ENCODE assay signal across 11 cellular contexts in genomic region chr16:67396775-67397450, GRCh38. TPM values are rescaled to one million over a fixed set of nuclear protein-coding genes. Genes with fewer than 3 reads are reported as not detected.
DNase-seq lines count a peak whose midpoint lies in the region; ATAC-seq and TF ChIP-seq lines count a peak whose summit lies in the region.
"Had no signal": no experiment of that assay in that cellular context is flagged by ENCODE, and none has a peak within 500 bp of the region (broad histone marks: within the 10 kb centered on the region; RNA-seq: fewer than 3 reads in every experiment).

No MANE protein-coding gene starts in this region.

- H3K4me3 ChIP-seq in HCT116 (replicated peaks in 1 of 2; ENCODE audit: low read depth in 1 of 2, low read length in 2 of 2) (no peak overlapping the region), skeletal muscle satellite cell (ENCODE audit: low read length) (peak overlapping the region; percentile 36)
- H3K4me3 ChIP-seq: ovary had no signal

- BruUV-seq in HCT116 (replicated peaks; lab: Mats Ljungman, UMichigan) (no TSS peak), MCF 10A (replicated peaks; lab: Mats Ljungman, UMichigan) (no TSS peak)

- H3K36me3 Mint-ChIP-seq in MCF 10A (ENCODE audit: insufficient read depth, unreplicated experiment): peaks cover 6% of the 10 kb centered on the region

- peak overlapping the region; percentile 75 for H3K27ac Mint-ChIP-seq in MCF 10A (ENCODE audit: low read depth, unreplicated experiment)

- H3K27me3 ChIP-seq in HCT116 (ENCODE audit: insufficient read depth, low read length): no peaks in the 10 kb centered on the region
- no peaks in the 10 kb centered on the region for H3K27me3 ChIP-seq in layer of hippocampus (ENCODE audit: control insufficient read depth, insufficient read depth, low read length)
- peaks cover 5% of the 10 kb centered on the region for H3K27me3 ChIP-seq in skeletal muscle satellite cell (ENCODE audit: control insufficient read depth, insufficient read depth, low read length)
- H3K27me3 ChIP-seq: ovary had no signal

- no peaks in the 10 kb centered on the region for H4K20me1 ChIP-seq in HCT116 (ENCODE audit: insufficient read depth)

- TF ChIP-seq RAD21 in HCT116 (IDR thresholded peaks at IDR 0.05; ENCODE audit: low read depth): no peak

- no peaks in the 10 kb centered on the region for H3K27me3 Mint-ChIP-seq in MCF 10A (ENCODE audit: insufficient read depth, unreplicated experiment)

- H3K27ac ChIP-seq in HCT116 (ENCODE audit: low read depth, low read length) (no peak overlapping the region; the same call in 1 of the 2 replicates), layer of hippocampus (ENCODE audit: low read depth, low read length) (peak overlapping the region; percentile 1)

- peaks cover 10 to 20% of the 10 kb centered on the region in 2 experiments for H3K4me1 ChIP-seq in HCT116 (ENCODE audit: control insufficient read depth in 1 of 2, insufficient read depth in 2 of 2, low read length in 2 of 2)
- H3K4me1 ChIP-seq in skeletal muscle satellite cell (ENCODE audit: control insufficient read depth, insufficient read depth, low read length): peaks cover 42% of the 10 kb centered on the region

- H3K36me3 ChIP-seq in HCT116 (ENCODE audit: control insufficient read depth in 1 of 2, insufficient read depth in 2 of 2, low read length in 2 of 2) (no peaks in the 10 kb centered on the region), skeletal muscle satellite cell (ENCODE audit: insufficient read depth, low read length) (no peaks in the 10 kb centered on the region)
- H3K36me3 ChIP-seq: ovary had no signal

- no peaks in the 10 kb centered on the region for H3K9me3 Mint-ChIP-seq in MCF 10A (ENCODE audit: unreplicated experiment)

- H3K9me3 ChIP-seq in HCT116 (ENCODE audit: control insufficient read depth in 1 of 2, insufficient read depth in 1 of 2, low read depth in 1 of 2, low read length in 2 of 2) (no peaks in the 10 kb centered on the region), skeletal muscle satellite cell (replicated peaks; ENCODE audit: low read length) (no peaks in the 10 kb centered on the region)
- H3K9me3 ChIP-seq: ovary had no signal

- H3K79me2 ChIP-seq in HCT116 (ENCODE audit: insufficient read depth, low read length): no peaks in the 10 kb centered on the region

- in situ Hi-C loops in GM13976 (cut with MboI; ENCODE audit: low sequenced_read_pairs, unreplicated experiment): no loop called here

- no peak overlapping the region for H2AFZ ChIP-seq in HCT116 (ENCODE audit: low read depth, low read length, poor library complexity, severe bottlenecking)

- POLR2A ChIA-PET in HCT116 (lab: Charles Lee) (no interaction called here), MCF 10A (lab: Yijun Ruan, JAX) (interaction anchor here (1.2 kb wide), 1 partner anchor 35 kb away, joined by 3 read pairs; no protein-coding TSS in a partner anchor)

- intact Hi-C loops in HCT116 (cut with micrococcal nuclease): loop anchor here (5.0 kb wide), 1 partner anchor 135 kb away; no protein-coding TSS in a partner anchor
- intact Hi-C loops in MCF 10A (cut with micrococcal nuclease): no loop called here

- H3K4me2 ChIP-seq in HCT116 (ENCODE audit: low read length): peak overlapping the region; percentile 64
- H3K4me2 ChIP-seq in skeletal muscle satellite cell (ENCODE audit: low read length): peak overlapping the region; percentile 66

- H3K9me2 ChIP-seq in HCT116 (ENCODE audit: insufficient read depth): no peaks in the 10 kb centered on the region

- DNase-seq in HCT116 (ENCODE audit: low read depth, low spot score) (no peak), MCF 10A (ENCODE audit: unreplicated experiment) (no peak), GM13976 (ENCODE audit: low spot score) (no peak)
- no peak for DNase-seq in activated naive CD4-positive, alpha-beta T cell treated with Interleukin-2 at 50 U/mL for 16 hours
- no peak for DNase-seq in activated CD4-positive, alpha-beta T cell treated with anti-CD3 and anti-CD28 coated beads, Interleukin-2, amount 50 U/mL, for 1 hour
- DNase-seq: activated CD4-positive, CD25-positive, alpha-beta regulatory T cell treated with anti-CD3 and anti-CD28 coated beads, Interleukin-2, amount 50 U/mL, for 72 hours; activated effector memory CD4-positive, alpha-beta T cell treated with Interleukin-2 at 50 U/mL for 16 hours had no signal

- RAD21 ChIA-PET in HCT116 (lab: Charles Lee; ENCODE audit: low non-redundant PET in 1 of 2, low total read pairs in 2 of 2, uncharacterized antibody in 2 of 2, unreplicated experiment in 2 of 2): no interaction called here

- CTCF ChIA-PET in HCT116 (lab: Charles Lee): interaction anchor here (1.0 kb wide), 1 partner anchor 136 kb away, joined by 3 read pairs; no protein-coding TSS in a partner anchor
- CTCF ChIA-PET in MCF 10A (lab: Yijun Ruan, JAX): no interaction called here

- H3K9ac ChIP-seq in HCT116 (ENCODE audit: low read length): peak overlapping the region; percentile 49
- peak overlapping the region; percentile 81 for H3K9ac ChIP-seq in skeletal muscle satellite cell (ENCODE audit: low read depth, low read length)

- H3K4me1 Mint-ChIP-seq in MCF 10A (ENCODE audit: insufficient read depth, unreplicated experiment): peaks cover 14% of the 10 kb centered on the region

- H3K4me3 Mint-ChIP-seq in MCF 10A (ENCODE audit: unreplicated experiment): no peak overlapping the region

- TF ChIP-seq POLR2A in HCT116 (IDR thresholded peaks at IDR 0.05; ENCODE audit: borderline replicate concordance, extremely low read depth, insufficient read depth, insufficient read length): no peak

- ATAC-seq in HCT116: no peak
- no peak for ATAC-seq in HG02678 (IDR thresholded peaks at IDR 0.05; ENCODE audit: unreplicated experiment)

- TF ChIP-seq CTCF in HCT116 (IDR thresholded peaks at IDR 0.05 in 2 of 3, conservative IDR thresholded peaks at IDR 0.05 in 1 of 3; ENCODE audit: borderline replicate concordance in 1 of 3, insufficient read depth in 1 of 3, low read depth in 2 of 3, low read length in 2 of 3): no peak
- TF ChIP-seq CTCF in MCF 10A (IDR thresholded peaks at IDR 0.05; ENCODE audit: unreplicated experiment): no peak
- no peak for TF ChIP-seq CTCF in GM13976 (IDR thresholded peaks at IDR 0.05; ENCODE audit: borderline replicate concordance, control extremely low read depth, extremely low read depth, insufficient read depth, missing control alignments)

TF ChIP-seq in HCT116, 20 proteins besides CTCF, POLR2A, EP300 and RAD21:
- TF ChIP-seq ZFX (IDR thresholded peaks at IDR 0.05): no peak

RNA-seq across cellular contexts. Expression of gene TPPP3, which starts 3.6 kb away (rescaled TPM):
- total RNA-seq in HCT116 (2021; ENCODE audit: unreplicated experiment) (1.2 TPM), MCF 10A (2022) (not detected in 2 replicates)
- 1.5 and 1.6 TPM in 2 replicates for polyA plus RNA-seq in HCT116 (2012)
- total RNA-seq in skeletal muscle satellite cell (2012; rRNA removed): 0.25 and 1.3 TPM in 2 replicates

RNA-seq across cellular contexts. Expression of gene ZDHHC1, which starts 19.4 kb away (rescaled TPM):
- 9.1 TPM for total RNA-seq in HCT116 (2021; ENCODE audit: unreplicated experiment)
- polyA plus RNA-seq in HCT116 (2012): 7.0 and 8.8 TPM in 2 replicates
- total RNA-seq in MCF 10A (2022): 5.9 and 7.6 TPM in 2 replicates
- total RNA-seq in skeletal muscle satellite cell (2012; rRNA removed): 5.1 and 5.9 TPM in 2 replicates

RNA-seq across cellular contexts. Expression of gene HSD11B2, which starts 34.0 kb away (rescaled TPM):
- total RNA-seq in HCT116 (2021; ENCODE audit: unreplicated experiment) (9.7 TPM), MCF 10A (2022) (0.42 and 0.86 TPM in 2 replicates)
- polyA plus RNA-seq in HCT116 (2012): 11.2 and 11.9 TPM in 2 replicates
- not detected in 2 replicates for total RNA-seq in skeletal muscle satellite cell (2012; rRNA removed)
